ENCODE assay signal across 12 cellular contexts in genomic region chr3:130522399-130522798, GRCh38. TPM values are rescaled to one million over a fixed set of nuclear protein-coding genes. Genes with fewer than 3 reads are reported as not detected.
"Had no signal": no experiment of that assay in that cellular context is flagged by ENCODE, and none has a peak within 500 bp of the region (broad histone marks: within the 10 kb centered on the region; RNA-seq: fewer than 3 reads in every experiment).

No MANE protein-coding gene starts in this region.

- H3K4me2 ChIP-seq: GM23338 had no signal

- ATAC-seq: GM23338, HCT116 had no signal

- FAIRE-seq: H1, H54 had no signal

- H3K4me3 ChIP-seq: GM23248, GM23338, HAP-1 had no signal

- H3K27ac ChIP-seq: GM23248 had no signal

- H3K4me1 ChIP-seq: HAP-1 had no signal

- H3K9ac ChIP-seq: GM23248 had no signal

- H3K36me3 ChIP-seq: HAP-1 had no signal

- H2AFZ ChIP-seq: GM23248, GM23338 had no signal

- DNase-seq: GM23248, GOT3, H7, H9, HCEC 1CT, HFFc6 had no signal

- H3K9me3 ChIP-seq: HAP-1 had no signal

RNA-seq across cellular contexts. Expression of gene COL6A6, which starts 5.4 kb away (rescaled TPM):
- total RNA-seq: GM23248, H4, H7 had no signal
- polyA plus RNA-seq: GM23248 had no signal
